8 cellular contexts compared by ENCODE assay signal in genomic region chr16:13923703-13924298, GRCh38. TPM values are rescaled to one million over a fixed set of nuclear protein-coding genes. Genes with fewer than 3 reads are reported as not detected.
DNase-seq lines count a peak whose midpoint lies in the region; ATAC-seq and TF ChIP-seq lines count a peak whose summit lies in the region.

No MANE protein-coding gene starts in this region.

- H3K9me3 ChIP-seq in BE2C = no peaks in the 10 kb centered on the region

- 0 out of 2 replicates have a peak, but pooled peaks cover 2% of the 10 kb centered on the region for H3K4me1 ChIP-seq in BE2C

- no peaks in the 10 kb centered on the region for H3K27me3 Mint-ChIP-seq in nephron (ENCODE audit: low read depth)

- ATAC-seq in GM21737 (IDR thresholded peaks at IDR 0.05; ENCODE audit: unreplicated experiment) (no peak), HG02970 (IDR thresholded peaks at IDR 0.05; ENCODE audit: low FRiP score, unreplicated experiment) (no peak)

- H3K36me3 ChIP-seq in BE2C (peaks cover 15% of the 10 kb centered on the region), H7 (replicated peaks; ENCODE audit: control insufficient read depth, insufficient read depth, low read length) (peaks cover 4% of the 10 kb centered on the region; the same call in 1 of the 2 replicates)

- no peaks in the 10 kb centered on the region for H3K9me3 Mint-ChIP-seq in nephron

- TF ChIP-seq CTCF in BE2C (IDR thresholded peaks at IDR 0.05; ENCODE audit: low read depth, low read length) (peak; percentile 55), coronary artery (IDR thresholded peaks at IDR 0.05) (peak; percentile 46), nephron (IDR thresholded peaks at IDR 0.05; ENCODE audit: unreplicated experiment in 3 of 3) (peak; percentile 52 to 68 (median 61))

- peaks cover 32% of the 10 kb centered on the region for H3K4me1 Mint-ChIP-seq in nephron

- H3K27me3 ChIP-seq in BE2C (no peaks in the 10 kb centered on the region), H7 (ENCODE audit: control insufficient read depth, insufficient read depth, low read length) (no peaks in the 10 kb centered on the region)

- H3K27ac Mint-ChIP-seq in nephron = peak overlapping the region; percentile 22 to 88 (median 80)

- H3K4me3 ChIP-seq in BE2C (ENCODE audit: low read depth, low read length) (no peak overlapping the region), H7 (ENCODE audit: insufficient read depth, low read depth, low read length) (no peak overlapping the region), coronary artery (no peak overlapping the region)

- H3K27ac ChIP-seq in coronary artery = no peak overlapping the region

- peak overlapping the region in 1 of 3 experiments; percentile 28 for H3K4me3 Mint-ChIP-seq in nephron

- no peak for DNase-seq in BE2C
- DNase-seq in H7 = peak; percentile 39
- DNase-seq in NCI-H82 (lab: John Stamatoyannopoulos, UW) = peak; percentile 66
- DNase-seq in coronary artery (ENCODE audit: low spot score) = no peak
- no peak for DNase-seq in HK-2 (ENCODE audit: unreplicated experiment)

- H3K36me3 Mint-ChIP-seq in nephron (ENCODE audit: low read depth) = peaks cover 19% of the 10 kb centered on the region

RNA-seq across cellular contexts. Expression of gene ERCC4, which starts 3.8 kb away (rescaled TPM):
- 3.6 TPM for polyA plus RNA-seq in BE2C (2012; ENCODE audit: insufficient read depth, insufficient read length, low read depth)
- 6.6 and 8.6 TPM in 2 replicates for total RNA-seq in H7 (2014; rRNA removed; shearing (Covaris generic))

Comparison
In these comparisons a context has a peak if more than half of its experiments do, and no peak if none do; other contexts are left out.
1. DNase-seq: peak in H7 (single experiment) and NCI-H82 (single experiment); none in BE2C (single experiment), coronary artery (single experiment) and HK-2 (single experiment).
2. Peak in every context shown above with its lines, with median percentiles within 50 percentile points of each other: CTCF ChIP-seq.